21 cellular contexts compared by ENCODE assay signal in genomic region chr2:231041061-231041689, GRCh38. TPM values are rescaled to one million over a fixed set of nuclear protein-coding genes. Genes with fewer than 3 reads are reported as not detected.
"Had no signal": no experiment of that assay in that cellular context is flagged by ENCODE, and none has a peak within 500 bp of the region (broad histone marks: within the 10 kb centered on the region; RNA-seq: fewer than 3 reads in every experiment).

No MANE protein-coding gene starts in this region.

- H3K4me3 ChIP-seq: colonic mucosa, esophagus muscularis mucosa, hepatocyte, left lung had no signal

- H3K36me3 ChIP-seq: colonic mucosa, esophagus muscularis mucosa, left lung had no signal

- H3K4me1 Mint-ChIP-seq: natural killer cell had no signal

- H3K9me3 ChIP-seq: colonic mucosa, esophagus muscularis mucosa, left lung had no signal

- ATAC-seq: activated CD8-positive, alpha-beta memory T cell treated with anti-CD3 and anti-CD28 coated beads, Interleukin-2, amount 10 ng/mL, durations not matched to agents 7 days and 5 days; left lung; natural killer cell; stimulated activated memory B cell treated with anti-CD40 and anti-IgM and Interleukin-4, amounts not matched to agents 10 μg/mL and 1 μg/mL and 100 μg/mL, for 72 hours had no signal

- H3K27ac Mint-ChIP-seq: activated CD4-positive, alpha-beta memory T cell treated with anti-CD3 and anti-CD28 coated beads for 36 hours; activated CD8-positive, alpha-beta memory T cell treated with anti-CD3 and anti-CD28 coated beads, Interleukin-2, amount 10 ng/mL, durations not matched to agents 7 days and 5 days; activated naive CD4-positive, alpha-beta T cell treated with anti-CD3 and anti-CD28 coated beads, Interleukin-2, amount 10 ng/mL, durations not matched to agents 7 days and 5 days; memory B cell; natural killer cell; stimulated activated memory B cell treated with anti-CD40 and anti-IgM and Interleukin-4, amounts not matched to agents 10 μg/mL and 1 μg/mL and 100 μg/mL, for 72 hours; type B pancreatic cell had no signal

- H3K9me3 Mint-ChIP-seq: activated CD4-positive, alpha-beta memory T cell treated with anti-CD3 and anti-CD28 coated beads for 36 hours; activated naive CD4-positive, alpha-beta T cell treated with anti-CD3 and anti-CD28 coated beads, Interleukin-2, amount 10 ng/mL, durations not matched to agents 7 days and 5 days; memory B cell; natural killer cell; stimulated activated memory B cell treated with anti-CD40 and anti-IgM and Interleukin-4, amounts not matched to agents 10 μg/mL and 1 μg/mL and 100 μg/mL, for 72 hours; type B pancreatic cell had no signal

- H3K27ac ChIP-seq: colonic mucosa, esophagus muscularis mucosa, hepatocyte, left lung had no signal

- DNase-seq: activated CD4-positive, alpha-beta memory T cell treated with anti-CD3 and anti-CD28 coated beads for 36 hours; activated CD4-positive, alpha-beta T cell treated with anti-CD3 and anti-CD28 coated beads for 1 hour; activated CD8-positive, alpha-beta memory T cell treated with anti-CD3 and anti-CD28 coated beads, Interleukin-2, amount 10 ng/mL, durations not matched to agents 7 days and 5 days; activated naive CD4-positive, alpha-beta T cell treated with anti-CD3 and anti-CD28 coated beads, Interleukin-2, amount 10 ng/mL, durations not matched to agents 7 days and 5 days; activated T-cell treated with anti-CD3 and anti-CD28 coated beads, Interleukin-2, amount 50 U/mL, for 1 hour; colonic mucosa; left lung; natural killer cell; nucleus accumbens; stimulated activated CD4-positive, alpha-beta T cell treated with anti-CD3 and anti-CD28 coated beads, Interleukin-2, amount 100 ng/mL, for 48 hours had no signal

- H3K4me3 Mint-ChIP-seq: activated CD4-positive, alpha-beta memory T cell treated with anti-CD3 and anti-CD28 coated beads for 36 hours; activated CD8-positive, alpha-beta memory T cell treated with anti-CD3 and anti-CD28 coated beads, Interleukin-2, amount 10 ng/mL, durations not matched to agents 7 days and 5 days; activated naive CD4-positive, alpha-beta T cell treated with anti-CD3 and anti-CD28 coated beads, Interleukin-2, amount 10 ng/mL, durations not matched to agents 7 days and 5 days; memory B cell; natural killer cell; stimulated activated memory B cell treated with anti-CD40 and anti-IgM and Interleukin-4, amounts not matched to agents 10 μg/mL and 1 μg/mL and 100 μg/mL, for 72 hours; type B pancreatic cell had no signal

- H3K36me3 Mint-ChIP-seq: activated CD4-positive, alpha-beta memory T cell treated with anti-CD3 and anti-CD28 coated beads for 36 hours; activated CD8-positive, alpha-beta memory T cell treated with anti-CD3 and anti-CD28 coated beads, Interleukin-2, amount 10 ng/mL, durations not matched to agents 7 days and 5 days; activated naive CD4-positive, alpha-beta T cell treated with anti-CD3 and anti-CD28 coated beads, Interleukin-2, amount 10 ng/mL, durations not matched to agents 7 days and 5 days; memory B cell; natural killer cell; stimulated activated memory B cell treated with anti-CD40 and anti-IgM and Interleukin-4, amounts not matched to agents 10 μg/mL and 1 μg/mL and 100 μg/mL, for 72 hours; type B pancreatic cell had no signal

- H2AFZ ChIP-seq: hepatocyte had no signal

- H3K27me3 ChIP-seq: colonic mucosa had no signal

RNA-seq across cellular contexts. Expression of gene C2orf72, which starts 3.9 kb away (rescaled TPM):
- total RNA-seq: natural killer cell had no signal
- polyA plus RNA-seq: keratinocyte had no signal

RNA-seq across cellular contexts. Expression of gene SPATA3, which starts 45.3 kb away (rescaled TPM):
- total RNA-seq: astrocyte, colonic mucosa, esophagus muscularis mucosa, glomerular endothelial cell, hepatocyte, left lung, natural killer cell, posterior vena cava, skeletal muscle tissue had no signal
- polyA plus RNA-seq: adipose tissue, hepatocyte, keratinocyte had no signal
